In genomic region chr16:62041401-62041800, GRCh38 we compare ENCODE assay signal across 9 cellular contexts. TPM values are rescaled to one million over a fixed set of nuclear protein-coding genes. Genes with fewer than 3 reads are reported as not detected.
DNase-seq lines count a peak whose midpoint lies in the region; ATAC-seq and TF ChIP-seq lines count a peak whose summit lies in the region.
"Had no signal": no experiment of that assay in that cellular context is flagged by ENCODE, and none has a peak within 500 bp of the region (broad histone marks: within the 10 kb centered on the region; RNA-seq: fewer than 3 reads in every experiment).

No MANE protein-coding gene starts in this region.

- H2BK15ac ChIP-seq in mesendoderm (replicated peaks; ENCODE audit: low read depth): no peak overlapping the region

- H3K4me1 ChIP-seq in adrenal gland (replicated peaks in 1 of 2): no peaks in the 10 kb centered on the region
- H3K4me1 ChIP-seq in mesendoderm (ENCODE audit: control insufficient read depth, low read depth, low read length): no peaks in the 10 kb centered on the region
- H3K4me1 ChIP-seq in psoas muscle: no peaks in the 10 kb centered on the region

- intact Hi-C loops in adrenal gland (cut with DNase I) (no loop called here), psoas muscle (cut with DNase I) (no loop called here)
- intact Hi-C loops in activated naive CD4-positive, alpha-beta T cell treated with anti-CD3 and anti-CD28 coated beads for 36 hours (cut with micrococcal nuclease): no loop called here

- H2AK5ac ChIP-seq in mesendoderm (ENCODE audit: low read length): no peak overlapping the region

- H3K79me2 ChIP-seq in mesendoderm (ENCODE audit: control insufficient read depth, insufficient read depth, low read length): no peaks in the 10 kb centered on the region

- H3K27ac ChIP-seq in adrenal gland: no peak overlapping the region
- no peak overlapping the region for H3K27ac ChIP-seq in mesendoderm (ENCODE audit: low read depth, low read length)
- H3K27ac ChIP-seq in psoas muscle: no peak overlapping the region

- no peaks in the 10 kb centered on the region for H3K79me1 ChIP-seq in mesendoderm (ENCODE audit: low read length)

- no peak overlapping the region for H2BK5ac ChIP-seq in mesendoderm (ENCODE audit: low read length)

- H4K5ac ChIP-seq in mesendoderm (ENCODE audit: low read length): no peak overlapping the region

- DNase-seq in DMS53 treated with DMSO at 0.1 percent for 48 hours (lab: John Stamatoyannopoulos, UW; ENCODE audit: unreplicated experiment) (peak; percentile 24), Kasumi-1 (lab: John Stamatoyannopoulos, UW) (peak; percentile 18 to 54), adrenal gland (peak in 5 of 7 donors; percentile 16 to 45 (median 29)), mesendoderm (peak; percentile 73), psoas muscle (no peak)
- DNase-seq in activated naive CD4-positive, alpha-beta T cell treated with anti-CD3 and anti-CD28 coated beads for 36 hours: no peak
- DNase-seq: activated T-cell treated with anti-CD3 and anti-CD28 coated beads for 4 hours had no signal

- no peak overlapping the region for H3K27ac Mint-ChIP-seq in activated naive CD4-positive, alpha-beta T cell treated with anti-CD3 and anti-CD28 coated beads for 36 hours

- no peaks in the 10 kb centered on the region for H3K36me3 Mint-ChIP-seq in activated naive CD4-positive, alpha-beta T cell treated with anti-CD3 and anti-CD28 coated beads for 36 hours (ENCODE audit: low read depth)

- no peak overlapping the region for H3K9ac ChIP-seq in mesendoderm (ENCODE audit: low read length)

- 3 to 7% (median 5%) methylated on average over 4 of the region's 4 CpGs for WGBS in adrenal gland, 4 donors
- no CpG with 5 or more reads among the region's 4 CpGs for WGBS in mesendoderm (ENCODE audit: extremely low coverage, insufficient coverage, low lambda C conversion rate)
- WGBS in psoas muscle, 3 donors: 3 to 4% (median 3%) methylated on average over 4 of the region's 4 CpGs

- no peak overlapping the region for H3K56ac ChIP-seq in mesendoderm (ENCODE audit: low read length)

- H3K4me3 ChIP-seq in adrenal gland (no peak overlapping the region), mesendoderm (ENCODE audit: low read length) (no peak overlapping the region), psoas muscle (no peak overlapping the region)

- no peak overlapping the region for H3K4me3 Mint-ChIP-seq in activated naive CD4-positive, alpha-beta T cell treated with anti-CD3 and anti-CD28 coated beads for 36 hours

- H3K4me2 ChIP-seq in mesendoderm (ENCODE audit: low read length): no peak overlapping the region

- no peaks in the 10 kb centered on the region for H3K9me3 ChIP-seq in adrenal gland (replicated peaks in 1 of 3)
- no peaks in the 10 kb centered on the region for H3K9me3 ChIP-seq in psoas muscle

- ATAC-seq in HG03520 (IDR thresholded peaks at IDR 0.05; ENCODE audit: unreplicated experiment): no peak
- no peak for ATAC-seq in HG02884 (IDR thresholded peaks at IDR 0.05; ENCODE audit: unreplicated experiment)
- no peak for ATAC-seq in psoas muscle

- peaks cover 22% of the 10 kb centered on the region for H3K27me3 Mint-ChIP-seq in activated naive CD4-positive, alpha-beta T cell treated with anti-CD3 and anti-CD28 coated beads for 36 hours (ENCODE audit: low read depth)

- H3K23ac ChIP-seq in mesendoderm (ENCODE audit: low read length): no peak overlapping the region

- CTCF ChIA-PET in activated naive CD4-positive, alpha-beta T cell treated with anti-CD3 and anti-CD28 coated beads for 36 hours (lab: Charles Lee): no interaction called here

- TF ChIP-seq CTCF in adrenal gland (IDR thresholded peaks at IDR 0.05) (peak; percentile 24 to 55 (median 35)), psoas muscle (IDR thresholded peaks at IDR 0.05) (no peak)

- no peak for TF ChIP-seq POLR2A in adrenal gland (IDR thresholded peaks at IDR 0.05)

- H3K9me3 Mint-ChIP-seq in activated naive CD4-positive, alpha-beta T cell treated with anti-CD3 and anti-CD28 coated beads for 36 hours: peaks cover 2% of the 10 kb centered on the region

- H4K8ac ChIP-seq in mesendoderm (ENCODE audit: low read depth, low read length): no peak overlapping the region

- no peaks in the 10 kb centered on the region for H3K4me1 Mint-ChIP-seq in activated naive CD4-positive, alpha-beta T cell treated with anti-CD3 and anti-CD28 coated beads for 36 hours (ENCODE audit: low read depth)

- H3K18ac ChIP-seq in mesendoderm (ENCODE audit: low read length): no peak overlapping the region

- H2BK120ac ChIP-seq in mesendoderm (ENCODE audit: low read depth, low read length): no peak overlapping the region

- no peak overlapping the region for H3K4ac ChIP-seq in mesendoderm (ENCODE audit: low read depth, low read length)

- no peaks in the 10 kb centered on the region for H3K36me3 ChIP-seq in adrenal gland (replicated peaks in 1 of 2)
- H3K36me3 ChIP-seq in mesendoderm (ENCODE audit: control insufficient read depth, insufficient read depth, low read length): no peaks in the 10 kb centered on the region
- no peaks in the 10 kb centered on the region for H3K36me3 ChIP-seq in psoas muscle (ENCODE audit: insufficient read depth in 1 of 2, low read depth in 1 of 2)

- H3K27me3 ChIP-seq in adrenal gland (peaks cover 10% of the 10 kb centered on the region), mesendoderm (ENCODE audit: insufficient read depth, low read length, poor library complexity) (peaks cover 4% of the 10 kb centered on the region), psoas muscle (ENCODE audit: insufficient read depth in 3 of 3, low read length in 2 of 3) (peaks cover 0 to 3% (median 0%) of the 10 kb centered on the region in 3 donors)

RNA-seq across cellular contexts. Expression of gene CDH8, which starts 5.2 kb away (rescaled TPM):
- total RNA-seq in adrenal gland (not detected), psoas muscle (1 to 10 TPM in 1 of 4 donors, under 1 TPM in 3; 0.58 to 1.2 (median 0.87) TPM)
- polyA plus RNA-seq in adrenal gland (under 1 TPM; 0.03 to 0.64 (median 0.16) TPM), psoas muscle (under 1 TPM; 0.13 to 0.29 (median 0.21) TPM)
- 2.6 TPM for polyA plus RNA-seq in mesendoderm (2013, experiment 1 of 2)
- 3.7 TPM for polyA plus RNA-seq in mesendoderm (2013, experiment 2 of 2)
- not detected for total RNA-seq in activated naive CD4-positive, alpha-beta T cell treated with anti-CD3 and anti-CD28 coated beads for 36 hours

Comparison
In these comparisons a context has a peak if more than half of its experiments do, and no peak if none do; other contexts are left out.
1. DNase-seq: peak in DMS53 treated with DMSO at 0.1 percent for 48 hours (single experiment), Kasumi-1 (2 of 2), adrenal gland (5 of 7) and mesendoderm (single experiment); none in activated naive CD4-positive, alpha-beta T cell treated with anti-CD3 and anti-CD28 coated beads for 36 hours (single experiment) and psoas muscle (0 of 2).